ENCODE assay signal across 8 cellular contexts in the genomic region with DNA sequence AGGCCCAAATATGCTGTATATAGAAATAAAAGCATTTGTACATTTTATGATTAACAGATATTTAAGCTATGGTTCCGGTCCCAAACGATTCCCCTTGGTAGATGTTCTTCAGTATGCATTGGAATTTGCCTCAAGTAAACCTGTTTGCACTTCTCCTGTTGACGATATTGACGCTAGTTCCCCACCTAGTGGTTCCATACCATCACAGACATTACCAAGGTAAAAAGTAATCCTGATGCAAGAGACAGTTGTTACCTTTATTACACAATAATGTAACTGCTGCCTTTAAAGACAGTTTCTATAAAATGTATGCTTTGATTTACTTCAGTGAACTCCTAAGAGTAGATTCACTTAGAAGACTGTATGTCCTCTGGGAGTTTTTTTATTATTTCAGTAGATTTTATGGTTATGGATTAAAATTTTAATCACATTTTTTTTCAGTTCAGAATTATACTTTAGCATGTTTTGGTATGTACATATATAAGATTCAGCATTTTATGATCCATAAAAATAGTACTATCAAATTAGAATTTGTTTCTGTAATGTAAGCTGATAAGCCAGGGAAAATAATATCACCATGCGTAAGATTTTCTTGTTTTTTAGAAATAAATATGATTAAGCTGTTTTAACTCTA.
DNase-seq lines count a peak whose midpoint lies in the region; ATAC-seq, FAIRE-seq and TF ChIP-seq lines count a peak whose summit lies in the region.

No MANE protein-coding gene starts in this region.

- no peaks in the 10 kb centered on the region for H3K36me3 Mint-ChIP-seq in glutamatergic neuron (ENCODE audit: unreplicated experiment)

- peak; percentile 79 for FAIRE-seq in GM19239 (lab: Jason Lieb, UNC)

- no peak overlapping the region for H3K27ac Mint-ChIP-seq in glutamatergic neuron (ENCODE audit: unreplicated experiment)

- no peaks in the 10 kb centered on the region for H3K27me3 ChIP-seq in WERI-Rb-1 (ENCODE audit: insufficient read depth, low read depth, severe bottlenecking)

- H3K27ac ChIP-seq in WERI-Rb-1 = no peak overlapping the region

- DNase-seq in DMS 273 (lab: John Stamatoyannopoulos, UW; ENCODE audit: unreplicated experiment) (peak; percentile 48), DMS 273 treated with DMSO at 0.1 percent for 48 hours (lab: John Stamatoyannopoulos, UW) (no peak), GM19239 (ENCODE audit: insufficient read length, low spot score) (no peak), WERI-Rb-1 (peak; percentile 16), glutamatergic neuron (no peak), sciatic nerve (ENCODE audit: low spot score) (no peak)
- DNase-seq in Jurkat, Clone E6-1 (ENCODE audit: low read depth, low spot score) = peak; percentile 44
- DNase-seq in activated CD8-positive, alpha-beta memory T cell treated with anti-CD3 and anti-CD28 coated beads, Interleukin-2, amount 50 U/mL, for 4 hours = no peak

- H3K4me3 ChIP-seq in Jurkat, Clone E6-1 (ENCODE audit: low read length) = no peak overlapping the region
- no peak overlapping the region for H3K4me3 ChIP-seq in WERI-Rb-1 (ENCODE audit: low read depth, low read length)

- H3K9me3 Mint-ChIP-seq in glutamatergic neuron (ENCODE audit: unreplicated experiment) = peaks cover 4% of the 10 kb centered on the region

- peak; percentile 46 for TF ChIP-seq CTCF in WERI-Rb-1 (IDR thresholded peaks at IDR 0.05; ENCODE audit: low read depth, low read length)
- TF ChIP-seq CTCF in glutamatergic neuron (IDR thresholded peaks at IDR 0.05; ENCODE audit: partially characterized antibody, unreplicated experiment) = peak; percentile 28

- peaks cover 9% of the 10 kb centered on the region for H3K4me1 Mint-ChIP-seq in glutamatergic neuron (ENCODE audit: low read depth, unreplicated experiment)

- H3K9me3 ChIP-seq in WERI-Rb-1 (ENCODE audit: severe bottlenecking) = no peaks in the 10 kb centered on the region

- H3K4me3 Mint-ChIP-seq in glutamatergic neuron (ENCODE audit: unreplicated experiment) = no peak overlapping the region

- peaks cover 2% of the 10 kb centered on the region for H3K27me3 Mint-ChIP-seq in glutamatergic neuron (ENCODE audit: unreplicated experiment)

- peak; percentile 62 for ATAC-seq in sciatic nerve

- intact Hi-C loops in sciatic nerve (cut with DNase I) = no loop called here

- no peaks in the 10 kb centered on the region; the same call in 1 of the 2 replicates for H3K36me3 ChIP-seq in WERI-Rb-1

Comparison
In these comparisons a context has a peak if more than half of its experiments do, and no peak if none do; other contexts are left out.
1. DNase-seq: peak in DMS 273 (single experiment), Jurkat, Clone E6-1 (single experiment) and WERI-Rb-1 (single experiment); none in DMS 273 treated with DMSO at 0.1 percent for 48 hours (single experiment), GM19239 (single experiment), glutamatergic neuron (single experiment), sciatic nerve (single experiment) and activated CD8-positive, alpha-beta memory T cell treated with anti-CD3 and anti-CD28 coated beads, Interleukin-2, amount 50 U/mL, for 4 hours (single experiment).